8 cellular contexts compared by ENCODE assay signal in the genomic region with DNA sequence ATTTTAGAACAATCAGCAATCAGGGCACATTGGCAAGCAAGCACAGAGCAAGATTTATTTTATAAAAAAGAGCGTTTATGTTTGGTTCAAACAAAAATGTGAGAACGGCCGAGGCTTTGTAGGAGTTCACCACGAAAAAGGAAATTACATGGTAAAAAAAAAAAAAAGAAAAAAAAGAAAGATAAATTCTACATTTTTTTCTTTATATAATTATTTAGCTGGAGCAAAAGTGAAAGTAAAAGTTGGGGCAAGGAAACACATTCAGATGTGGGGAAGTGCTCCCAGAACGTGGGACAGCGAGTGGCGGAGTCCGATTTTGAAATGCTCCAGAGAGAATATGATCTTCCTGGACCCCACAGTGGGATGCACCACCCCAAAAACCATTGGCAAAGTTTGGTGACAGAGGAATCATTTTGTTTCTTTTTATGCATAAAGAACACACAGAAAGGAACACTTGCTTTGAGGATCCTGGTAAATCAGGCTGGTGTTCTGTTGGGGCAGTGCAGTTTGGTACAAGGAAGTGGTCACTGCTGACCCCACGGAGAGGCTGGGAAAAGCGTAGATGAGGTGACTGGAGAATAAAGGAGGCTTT. TPM values are rescaled to one million over a fixed set of nuclear protein-coding genes. Genes with fewer than 3 reads are reported as not detected.
DNase-seq lines count a peak whose midpoint lies in the region; ATAC-seq, FAIRE-seq and TF ChIP-seq lines count a peak whose summit lies in the region.

No MANE protein-coding gene starts in this region.

- H3K4me2 ChIP-seq in HepG2 (ENCODE audit: low read depth, low read length): peak overlapping the region; percentile 76

- intact Hi-C loops in HepG2 (cut with micrococcal nuclease; ENCODE audit: unreplicated experiment): no loop called here
- intact Hi-C loops in transverse colon (cut with DNase I; ENCODE audit: low total_unique reads): no loop called here

- H3K4me3 ChIP-seq in AG09309 (ENCODE audit: control insufficient read depth, low read depth, low read length): peak overlapping the region; percentile 43
- peak overlapping the region; percentile 10 for H3K4me3 ChIP-seq in astrocyte of the cerebellum (ENCODE audit: low read depth, low read length)
- peak overlapping the region; percentile 13 to 44 (median 41); a peak in 4 of 6 replicates for H3K4me3 ChIP-seq in HepG2 (replicated peaks in 1 of 3; ENCODE audit: insufficient read depth in 1 of 3, low read depth in 2 of 3, low read length in 3 of 3)
- peak overlapping the region; percentile 18 to 50 (median 25) for H3K4me3 ChIP-seq in transverse colon

- in situ Hi-C loops in astrocyte of the cerebellum (cut with HindIII; ENCODE audit: low sequenced_read_pairs) (no loop called here), HepG2 (cut with HindIII; ENCODE audit: extremely low pct_ligation_motif_present, low pct_unique_long_range_greater_than_20kb) (no loop called here), transverse colon (cut with MboI; ENCODE audit: low pct_ligation_motif_present in 1 of 4, low pct_unique_long_range_greater_than_20kb in 1 of 4, low sequenced_read_pairs in 3 of 4) (loop anchor here in 1 of 4 donors (25.0 kb wide), 1 partner anchor 280 kb away; no protein-coding TSS in a partner anchor)

- H3K9ac ChIP-seq in HepG2 (ENCODE audit: insufficient read depth, low read depth, low read length): no peak overlapping the region

- no peaks in the 10 kb centered on the region for H3K79me2 ChIP-seq in HepG2 (ENCODE audit: insufficient read depth, low read length)

- TF ChIP-seq RAD21 in HepG2 (CRISPR knock-in tag; IDR thresholded peaks at IDR 0.05): no peak

- peaks cover 15% of the 10 kb centered on the region for H3K4me1 ChIP-seq in HepG2 (ENCODE audit: insufficient read depth, low read length)
- H3K4me1 ChIP-seq in transverse colon: peaks cover 0 to 8% (median 1%) of the 10 kb centered on the region in 4 donors

- H3K27ac ChIP-seq in KOPT-K1 (ENCODE audit: low read depth, low read length, poor library complexity, severe bottlenecking) (peak overlapping the region; percentile 95), HepG2 (ENCODE audit: extremely low read length, insufficient read depth, low read length) (no peak overlapping the region), transverse colon (peak overlapping the region; percentile 59 to 76 (median 68))

- H2AFZ ChIP-seq in HepG2 (ENCODE audit: low read length): peak overlapping the region; percentile 94

- no TSS peak for BruUV-seq in HepG2 (replicated peaks; lab: Mats Ljungman, UMichigan)

- no peak for DNase-seq in AG09309 (ENCODE audit: low read depth)
- no peak for DNase-seq in astrocyte of the cerebellum (ENCODE audit: low read depth)
- no peak for DNase-seq in HepG2 (ENCODE audit: low spot score)
- DNase-seq in transverse colon: no peak
- DNase-seq in SKM-1 (lab: John Stamatoyannopoulos, UW; ENCODE audit: unreplicated experiment): no peak

- H4K20me1 ChIP-seq in HepG2 (ENCODE audit: insufficient read depth, low read length): no peaks in the 10 kb centered on the region

- H3K9me3 ChIP-seq in KOPT-K1 (ENCODE audit: insufficient read depth, low read length, poor library complexity, severe bottlenecking): no peaks in the 10 kb centered on the region
- H3K9me3 ChIP-seq in HepG2 (ENCODE audit: low read length): no peaks in the 10 kb centered on the region
- H3K9me3 ChIP-seq in transverse colon: no peaks in the 10 kb centered on the region

- FAIRE-seq in HepG2 (lab: Jason Lieb, UNC): no peak

- TF ChIP-seq EP300 in HepG2 (IDR thresholded peaks at IDR 0.05; ENCODE audit: low read depth in 2 of 2, low read length in 2 of 2): no peak
- TF ChIP-seq EP300 in HepG2 (CRISPR knock-in tag; IDR thresholded peaks at IDR 0.05; ENCODE audit: borderline replicate concordance): no peak
- TF ChIP-seq EP300 in transverse colon (IDR thresholded peaks at IDR 0.05; ENCODE audit: low read depth): no peak

- TF ChIP-seq POLR2A in HepG2 (IDR thresholded peaks at IDR 0.05; ENCODE audit: insufficient read depth in 1 of 2, low read depth in 2 of 2, low read length in 2 of 2) (no peak), transverse colon (IDR thresholded peaks at IDR 0.05) (no peak)

- WGBS in HepG2 (ENCODE audit: low lambda C conversion rate): 61% methylated on average over 10 of the region's 10 CpGs
- 36 to 38% methylated on average over 9 to 10 of the region's 10 CpGs for WGBS in transverse colon (ENCODE audit: low coverage in 1 of 2), 2 donors

- H3K27me3 ChIP-seq in HepG2 (ENCODE audit: control insufficient read depth in 1 of 2, insufficient read depth in 2 of 2, low read length in 2 of 2) (no peaks in the 10 kb centered on the region), transverse colon (no peaks in the 10 kb centered on the region)

- no peak for ATAC-seq in HepG2
- ATAC-seq in HG02571 (IDR thresholded peaks at IDR 0.05; ENCODE audit: unreplicated experiment): no peak
- no peak for ATAC-seq in HG03159 (IDR thresholded peaks at IDR 0.05; ENCODE audit: unreplicated experiment)

- POLR2A ChIA-PET in HepG2 (lab: Yijun Ruan, JAX): no interaction called here

- CTCF ChIA-PET in HepG2 (lab: Yijun Ruan, JAX; ENCODE audit: low intra/inter-chr PET ratio, low total read pairs): no interaction called here

- TF ChIP-seq CTCF in AG09309 (IDR thresholded peaks at IDR 0.05; ENCODE audit: control insufficient read depth, insufficient read depth, low read depth, low read length, missing control alignments) (no peak), astrocyte of the cerebellum (IDR thresholded peaks at IDR 0.05; ENCODE audit: low read depth, low read length, missing control alignments) (no peak), HepG2 (CRISPR knock-in tag; IDR thresholded peaks at IDR 0.05) (no peak), transverse colon (IDR thresholded peaks at IDR 0.05) (peak in 1 of 5 experiments; percentile 12)

- no peaks in the 10 kb centered on the region for H3K36me3 ChIP-seq in KOPT-K1 (ENCODE audit: insufficient read depth, low read length)
- H3K36me3 ChIP-seq in HepG2 (replicated peaks in 1 of 2; ENCODE audit: control insufficient read depth in 1 of 2, insufficient read depth in 2 of 2, low read length in 2 of 2): no peaks in the 10 kb centered on the region
- H3K36me3 ChIP-seq in transverse colon: no peaks in the 10 kb centered on the region

TF ChIP-seq in HepG2, 621 proteins besides CTCF, POLR2A, EP300 and RAD21:
- TF ChIP-seq HNRNPLL (IDR thresholded peaks at IDR 0.05; ENCODE audit: low read depth, low read length, poor library complexity, severe bottlenecking) (no peak), ZNF121 (CRISPR knock-in tag; IDR thresholded peaks at IDR 0.05) (peak; percentile 70), NR2F6 (IDR thresholded peaks at IDR 0.05) (0 out of 2 replicates have a peak, but pooled peaks have one; percentile 16), NR2F6 (CRISPR knock-in tag; IDR thresholded peaks at IDR 0.05) (no peak)

RNA-seq across cellular contexts. Expression of a gene that starts 16.3 kb away (rescaled TPM):
- 256 and 343 TPM in 2 replicates for total RNA-seq in HepG2 (2016; rRNA removed; fragmentation: Illumina TruSeq; extraction: Trizol)
- total RNA-seq in HepG2 (2016; cell fraction: cytosol; rRNA removed; fragmentation: Illumina TruSeq; extraction: Trizol; ENCODE audit: low read depth): 164 and 167 TPM in 2 replicates
- 249 and 372 TPM in 2 replicates for total RNA-seq in HepG2 (2016; cell fraction: insoluble cytoplasmic fraction; rRNA removed; fragmentation: Illumina TruSeq; extraction: Trizol)
- total RNA-seq in HepG2 (2016; cell fraction: membrane; rRNA removed; fragmentation: Illumina TruSeq; extraction: Trizol): 151 and 155 TPM in 2 replicates
- total RNA-seq in HepG2 (2016; cell fraction: nucleus; rRNA removed; fragmentation: Illumina TruSeq; extraction: Trizol): 91.7 and 110 TPM in 2 replicates
- 210 and 297 TPM in 2 replicates for polyA plus RNA-seq in HepG2 (2011; rRNA removed)
- polyA plus RNA-seq in HepG2 (2011; cell fraction: cytosol; rRNA removed): 191 and 238 TPM in 2 replicates
- polyA plus RNA-seq in HepG2 (2011; cell fraction: nucleus; rRNA removed): 57.6 and 58.8 TPM in 2 replicates
- 189 and 218 TPM in 2 replicates for polyA plus RNA-seq in HepG2 (2012)
- polyA plus RNA-seq in HepG2 (2016; cell fraction: cytosol; fragmentation: Illumina TruSeq; extraction: Trizol; ENCODE audit: low read depth): 156 and 166 TPM in 2 replicates
- 387 and 430 TPM in 2 replicates for polyA plus RNA-seq in HepG2 (2016; cell fraction: insoluble cytoplasmic fraction; fragmentation: Illumina TruSeq; extraction: Trizol; ENCODE audit: low read depth)
- 145 and 159 TPM in 2 replicates for polyA plus RNA-seq in HepG2 (2016; cell fraction: membrane; fragmentation: Illumina TruSeq; extraction: Trizol; ENCODE audit: low read depth)
- polyA plus RNA-seq in HepG2 (2016; cell fraction: nucleus; fragmentation: Illumina TruSeq; extraction: Trizol; ENCODE audit: insufficient read depth, low read depth): 154 and 160 TPM in 2 replicates
- polyA minus RNA-seq in HepG2 (2011; rRNA and poly(A)+ RNA removed; ENCODE audit: low replicate concordance): 48.9 and 100 TPM in 2 replicates
- polyA minus RNA-seq in HepG2 (2011; cell fraction: cytosol; rRNA and poly(A)+ RNA removed): 42.2 and 52.1 TPM in 2 replicates
- 34.6 and 39.2 TPM in 2 replicates for polyA minus RNA-seq in HepG2 (2011; cell fraction: nucleus; rRNA and poly(A)+ RNA removed)
- total RNA-seq in transverse colon: 100 to 1,000 TPM in 2 of 4 donors, 10 to 100 TPM in 2; 65.1 to 375 (median 193) TPM
